8 cellular contexts compared by ENCODE assay signal in genomic region chr9:6354072-6354686, GRCh38. TPM values are rescaled to one million over a fixed set of nuclear protein-coding genes. Genes with fewer than 3 reads are reported as not detected.
A peak's percentile ranks its signal among the peaks of the same experiment; 100 is the strongest.
DNase-seq lines count a peak whose midpoint lies in the region; FAIRE-seq and TF ChIP-seq lines count a peak whose summit lies in the region.

No MANE protein-coding gene starts in this region.

- intact Hi-C loops in thyroid gland (cut with DNase I): loop anchor here (5.0 to 10.0 kb wide), 2 partner anchors 208 to 311 kb away; no protein-coding TSS in a partner anchor

- no peak overlapping the region for H3K27ac ChIP-seq in MM.1S (ENCODE audit: low read length)
- no peak overlapping the region for H3K27ac ChIP-seq in SK-N-SH (ENCODE audit: low read depth in 2 of 2, low read length in 1 of 2)
- H3K27ac ChIP-seq in liver (ENCODE audit: low read depth in 1 of 2, low read length in 2 of 2): no peak overlapping the region
- no peak overlapping the region for H3K27ac ChIP-seq in thyroid gland

- H3K36me3 ChIP-seq in HAP-1 (replicated peaks) (no peaks in the 10 kb centered on the region), MM.1S (replicated peaks; ENCODE audit: insufficient read depth, low read length) (no peaks in the 10 kb centered on the region), SK-N-SH (replicated peaks in 1 of 2; ENCODE audit: control insufficient read depth in 1 of 2, insufficient read depth in 2 of 2, low read length in 1 of 2) (no peaks in the 10 kb centered on the region), liver (ENCODE audit: control insufficient read depth in 4 of 4, insufficient read depth in 3 of 4, low read depth in 1 of 4, low read length in 3 of 4) (no peaks in the 10 kb centered on the region), thyroid gland (no peaks in the 10 kb centered on the region)

- no peak for TF ChIP-seq POLR2A in thyroid gland (IDR thresholded peaks at IDR 0.05)

- TF ChIP-seq CTCF in MM.1S (IDR thresholded peaks at IDR 0.05; ENCODE audit: low read length): peak; percentile 86
- TF ChIP-seq CTCF in SK-N-SH (IDR thresholded peaks at IDR 0.05): peak; percentile 82
- TF ChIP-seq CTCF in choroid plexus epithelial cell (conservative IDR thresholded peaks at IDR 0.05; ENCODE audit: low read depth, low read length): peak; percentile 81
- peak; percentile 80 for TF ChIP-seq CTCF in liver (IDR thresholded peaks at IDR 0.05; ENCODE audit: low read depth, low read length, missing input control)
- TF ChIP-seq CTCF in thyroid gland (IDR thresholded peaks at IDR 0.05): peak; percentile 43 to 75 (median 62)

- 9% methylated on average over 3 of the region's 3 CpGs for WGBS in SK-N-SH (ENCODE audit: low lambda C conversion rate)
- WGBS in liver: 14% methylated on average over 3 of the region's 3 CpGs
- WGBS in thyroid gland, 2 donors: 19 to 27% methylated on average over 3 of the region's 3 CpGs

- H3K9me2 ChIP-seq in MM.1S (replicated peaks; ENCODE audit: insufficient read depth, low read length): no peaks in the 10 kb centered on the region
- H3K9me2 ChIP-seq in SK-N-SH: no peaks in the 10 kb centered on the region

- CTCF ChIA-PET in SK-N-SH (lab: Yijun Ruan, JAX): interaction anchor here (0.6 to 4.4 kb wide), 26 partner anchors 8 to 385 kb away, joined by 3 to 34 read pairs (median 4); partner anchors contain the start of gene UHRF2

- H2AFZ ChIP-seq in MM.1S (ENCODE audit: low read length): no peak overlapping the region
- H2AFZ ChIP-seq in SK-N-SH (ENCODE audit: low read depth): peak overlapping the region; percentile 40

- H3K4me3 ChIP-seq in HAP-1: no peak overlapping the region
- no peak overlapping the region for H3K4me3 ChIP-seq in MM.1S (ENCODE audit: low read length)
- H3K4me3 ChIP-seq in SK-N-SH (ENCODE audit: low read depth in 2 of 2, low read length in 1 of 2): no peak overlapping the region; a peak in 1 of 4 replicates
- H3K4me3 ChIP-seq in choroid plexus epithelial cell (ENCODE audit: low read depth, low read length): no peak overlapping the region
- no peak overlapping the region for H3K4me3 ChIP-seq in liver (ENCODE audit: low read depth in 1 of 3, low read length in 3 of 3)
- H3K4me3 ChIP-seq in thyroid gland (replicated peaks in 1 of 3): no peak overlapping the region

- H3F3A ChIP-seq in MM.1S (ENCODE audit: insufficient read depth, low read length): no peaks in the 10 kb centered on the region
- no peaks in the 10 kb centered on the region for H3F3A ChIP-seq in SK-N-SH (replicated peaks; ENCODE audit: insufficient read depth)

- POLR2A ChIA-PET in SK-N-SH (lab: Yijun Ruan, JAX): no interaction called here

- no peaks in the 10 kb centered on the region for H3K9me3 ChIP-seq in HAP-1
- H3K9me3 ChIP-seq in MM.1S (replicated peaks; ENCODE audit: insufficient read depth, low read length): no peaks in the 10 kb centered on the region
- no peaks in the 10 kb centered on the region for H3K9me3 ChIP-seq in SK-N-SH
- no peaks in the 10 kb centered on the region for H3K9me3 ChIP-seq in liver (ENCODE audit: control insufficient read depth in 4 of 4, low read length in 3 of 4)
- no peaks in the 10 kb centered on the region for H3K9me3 ChIP-seq in thyroid gland

- no peak overlapping the region for H3K9ac ChIP-seq in MM.1S (ENCODE audit: low read length)
- no peak overlapping the region for H3K9ac ChIP-seq in SK-N-SH
- no peak overlapping the region for H3K9ac ChIP-seq in liver (ENCODE audit: low read depth in 1 of 2, low read length in 2 of 2)

- H3K4me2 ChIP-seq in MM.1S (ENCODE audit: low read depth, low read length): no peak overlapping the region
- H3K4me2 ChIP-seq in SK-N-SH: no peak overlapping the region

- in situ Hi-C loops in HAP-1 (cut with MboI; ENCODE audit: low sequenced_read_pairs): no loop called here

- H3K4me1 ChIP-seq in HAP-1 (0 out of 2 replicates have a peak, but pooled peaks cover 3% of the 10 kb centered on the region), MM.1S (ENCODE audit: low read length) (peaks cover 9% of the 10 kb centered on the region), SK-N-SH (ENCODE audit: control insufficient read depth in 1 of 2, insufficient read depth in 2 of 2, low read depth in 1 of 2, low read length in 1 of 2) (peaks cover 0 to 8% of the 10 kb centered on the region in 2 experiments; a peak in 1 of 4 replicates), liver (ENCODE audit: control insufficient read depth in 4 of 4, insufficient read depth in 4 of 4, low read length in 3 of 4) (no peaks in the 10 kb centered on the region), thyroid gland (no peaks in the 10 kb centered on the region)

- H3K79me2 ChIP-seq in MM.1S (ENCODE audit: low read length): no peaks in the 10 kb centered on the region
- H3K79me2 ChIP-seq in SK-N-SH (ENCODE audit: insufficient read depth): no peaks in the 10 kb centered on the region

- peak; percentile 92 for FAIRE-seq in A204.1 (lab: Jason Lieb, UNC)

- peak; percentile 89 for TF ChIP-seq RAD21 in SK-N-SH (IDR thresholded peaks at IDR 0.05; ENCODE audit: low read length)
- TF ChIP-seq RAD21 in liver (IDR thresholded peaks at IDR 0.05): peak; percentile 92 to 94

- DNase-seq in GF-D8 (lab: John Stamatoyannopoulos, UW) (peak; percentile 31), HAP-1 (ENCODE audit: low spot score in 2 of 2) (peak; percentile 33 to 60), MM.1S (peak; percentile 67), SK-N-SH (peak; percentile 70), choroid plexus epithelial cell (ENCODE audit: low read depth) (peak; percentile 88), thyroid gland (no peak)

- no peaks in the 10 kb centered on the region for H3K27me3 ChIP-seq in HAP-1 (ENCODE audit: low read depth)
- H3K27me3 ChIP-seq in MM.1S (replicated peaks; ENCODE audit: insufficient read depth, low read length): no peaks in the 10 kb centered on the region
- H3K27me3 ChIP-seq in SK-N-SH (ENCODE audit: insufficient read depth): no peaks in the 10 kb centered on the region
- no peaks in the 10 kb centered on the region for H3K27me3 ChIP-seq in liver (ENCODE audit: control insufficient read depth in 4 of 4, insufficient read depth in 4 of 4, low read length in 3 of 4)
- H3K27me3 ChIP-seq in thyroid gland: no peaks in the 10 kb centered on the region

- no peak for TF ChIP-seq EP300 in SK-N-SH (IDR thresholded peaks at IDR 0.05; ENCODE audit: borderline replicate concordance in 1 of 2, low read depth in 1 of 2, low read length in 1 of 2)

- H4K20me1 ChIP-seq in MM.1S (ENCODE audit: insufficient read depth, low read length): no peaks in the 10 kb centered on the region
- H4K20me1 ChIP-seq in SK-N-SH (ENCODE audit: insufficient read depth): no peaks in the 10 kb centered on the region

TF ChIP-seq in SK-N-SH, 30 proteins besides CTCF, POLR2A, EP300 and RAD21:
- no peak for TF ChIP-seq MXI1 (IDR thresholded peaks at IDR 0.05; ENCODE audit: low read depth, low read length)
- no peak for TF ChIP-seq JUND (IDR thresholded peaks at IDR 0.05)
- peak; percentile 79 for TF ChIP-seq SMC3 (IDR thresholded peaks at IDR 0.05; ENCODE audit: low read depth, low read length)
TF ChIP-seq in SK-N-SH: peak in this region for 1.

TF ChIP-seq in liver, 16 proteins besides CTCF, POLR2A, EP300 and RAD21:
- TF ChIP-seq ZBTB33 (IDR thresholded peaks at IDR 0.05): no peak
- TF ChIP-seq JUND (IDR thresholded peaks at IDR 0.05): no peak
- TF ChIP-seq RXRA (IDR thresholded peaks at IDR 0.05): no peak
- no peak for TF ChIP-seq GABPA (IDR thresholded peaks at IDR 0.05 in 1 of 2, conservative IDR thresholded peaks at IDR 0.05 in 1 of 2)
- TF ChIP-seq MAX (IDR thresholded peaks at IDR 0.05): no peak

RNA-seq across cellular contexts. Expression of gene TPD52L3, which starts 26.0 kb away (rescaled TPM):
- polyA plus RNA-seq in SK-N-SH (2012; rRNA removed) (not detected in 2 replicates), liver (not detected)
- not detected in 2 replicates for polyA plus RNA-seq in SK-N-SH (2012; cell fraction: cytosol; rRNA removed)
- polyA plus RNA-seq in SK-N-SH (2012; cell fraction: nucleus; rRNA removed): not detected in 2 replicates
- total RNA-seq in liver (not detected), thyroid gland (under 1 TPM in 2 of 4 donors, not detected in 2; 0.27 to 0.33 TPM)

RNA-seq across cellular contexts. Expression of gene UHRF2, which starts 58.8 kb away (rescaled TPM):
- 24.1 and 39.6 TPM in 2 replicates for polyA plus RNA-seq in SK-N-SH (2012; rRNA removed)
- 16.2 and 21.1 TPM in 2 replicates for polyA plus RNA-seq in SK-N-SH (2012; cell fraction: cytosol; rRNA removed)
- 62.0 and 95.8 TPM in 2 replicates for polyA plus RNA-seq in SK-N-SH (2012; cell fraction: nucleus; rRNA removed)
- 10 to 100 TPM; 26.0 to 34.1 TPM for total RNA-seq in liver
- polyA plus RNA-seq in liver: 1 to 10 TPM; 5.7 to 7.9 TPM
- total RNA-seq in thyroid gland: 100 to 1,000 TPM in 1 of 4 donors, 10 to 100 TPM in 3; 44.4 to 103 (median 74.8) TPM

Comparison
In these comparisons a context has a peak if more than half of its experiments do, and no peak if none do; other contexts are left out.
1. DNase-seq: peak in GF-D8 (single experiment), HAP-1 (2 of 2), MM.1S (single experiment), SK-N-SH (single experiment) and choroid plexus epithelial cell (single experiment); none in thyroid gland (0 of 2).
2. Peak in every context shown above with its lines, with median percentiles within 50 percentile points of each other: CTCF ChIP-seq.